1 cellular context compared by ENCODE assay signal in genomic region chr1:91054780-91055481, GRCh38.
TF ChIP-seq lines count a peak whose summit lies in the region.

No MANE protein-coding gene starts in this region.

TF ChIP-seq in GM23338, 12 proteins besides CTCF, POLR2A, EP300 and RAD21 (continued from another document):
- TF ChIP-seq REST (IDR thresholded peaks at IDR 0.05; ENCODE audit: unreplicated experiment) (no peak), ZNF331 (CRISPR knock-in tag; IDR thresholded peaks at IDR 0.05; ENCODE audit: low read depth) (no peak), JUNB (IDR thresholded peaks at IDR 0.05; ENCODE audit: unreplicated experiment) (no peak), STAT1 (IDR thresholded peaks at IDR 0.05; ENCODE audit: unreplicated experiment) (no peak), ZNF114 (CRISPR knock-in tag; IDR thresholded peaks at IDR 0.05) (no peak), POLR2AphosphoS5 (IDR thresholded peaks at IDR 0.05; ENCODE audit: low read depth) (no peak), EZH2phosphoT487 (IDR thresholded peaks at IDR 0.05; ENCODE audit: unreplicated experiment) (no peak)
